Comparison of ENCODE assay signal across 29 cellular contexts in the genomic region with DNA sequence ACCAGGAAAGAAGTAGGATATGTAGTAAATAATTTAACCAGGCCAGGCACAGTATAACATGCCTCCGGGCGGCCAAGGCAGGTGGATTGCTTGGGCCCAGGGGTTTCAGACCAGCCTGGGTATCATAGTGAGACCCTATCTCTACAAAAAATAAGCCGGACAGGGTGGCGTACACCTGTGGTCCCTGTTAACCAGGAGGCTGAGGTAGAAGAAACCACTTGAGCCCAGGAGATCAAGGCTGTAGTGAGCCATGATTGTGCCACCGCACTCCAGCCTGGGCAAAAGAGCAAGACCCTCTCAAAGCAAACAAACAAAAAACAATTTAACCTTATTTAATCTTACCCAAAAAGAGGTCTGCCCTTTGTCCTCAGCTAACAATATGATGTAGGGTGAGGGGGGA. TPM values are rescaled to one million over a fixed set of nuclear protein-coding genes. Genes with fewer than 3 reads are reported as not detected.
A peak's percentile ranks its signal among the peaks of the same experiment; 100 is the strongest.
DNase-seq lines count a peak whose midpoint lies in the region; ATAC-seq, FAIRE-seq and TF ChIP-seq lines count a peak whose summit lies in the region.
"Had no signal": no experiment of that assay in that cellular context is flagged by ENCODE, and none has a peak within 500 bp of the region (broad histone marks: within the 10 kb centered on the region; RNA-seq: fewer than 3 reads in every experiment).

No MANE protein-coding gene starts in this region.

- BruUV-seq in Panc1 (replicated peaks; lab: Mats Ljungman, UMichigan) = no TSS peak

- H3K9ac ChIP-seq in BLaER1 treated with 17β-estradiol and CSF1 and Interleukin-3, amounts not matched to agents 10 nM and 100 nM = no peak overlapping the region

- ATAC-seq in Panc1 (no peak), gastroesophageal sphincter (no peak), gastrocnemius medialis (no peak), GM18861 (IDR thresholded peaks at IDR 0.05; ENCODE audit: unreplicated experiment) (no peak), GM18498 (IDR thresholded peaks at IDR 0.05; ENCODE audit: unreplicated experiment) (no peak)
- ATAC-seq: A549; pancreas; right cardiac atrium; Right ventricle myocardium inferior; stimulated activated naive CD8-positive, alpha-beta T cell treated with anti-CD3 and anti-CD28 coated beads, Interleukin-15, Interleukin-2, amounts not matched to agents 100 U/mL and 50 U/mL, for 24 hours had no signal

- no peak for TF ChIP-seq CTCF in Panc1 (IDR thresholded peaks at IDR 0.05)
- TF ChIP-seq CTCF in gastroesophageal sphincter (IDR thresholded peaks at IDR 0.05) = no peak
- no peak for TF ChIP-seq CTCF in gastrocnemius medialis (IDR thresholded peaks at IDR 0.05 in 4 of 5, conservative IDR thresholded peaks at IDR 0.05 in 1 of 5)
- no peak for TF ChIP-seq CTCF in esophagus squamous epithelium (IDR thresholded peaks at IDR 0.05)

- peak overlapping the region in 10 of 11 experiments; percentile 2 to 99 (median 65); a peak in 15 of 22 replicates for H3K4me2 ChIP-seq in BLaER1 treated with 17β-estradiol and CSF1 and Interleukin-3, amounts not matched to agents 10 nM and 100 nM
- H3K4me2 ChIP-seq: A549, hepatocyte had no signal

- no peaks in the 10 kb centered on the region for H3K27me3 ChIP-seq in BLaER1 treated with 17β-estradiol and CSF1 and Interleukin-3, amounts not matched to agents 10 nM and 100 nM
- H3K27me3 ChIP-seq in Panc1 (ENCODE audit: control insufficient read depth, insufficient read depth, low read length) (no peaks in the 10 kb centered on the region), gastroesophageal sphincter (no peaks in the 10 kb centered on the region), gastrocnemius medialis (no peaks in the 10 kb centered on the region), esophagus squamous epithelium (no peaks in the 10 kb centered on the region)
- H3K27me3 ChIP-seq: hepatocyte, pancreas, transverse colon had no signal

- H3K4me1 ChIP-seq in BLaER1 treated with 17β-estradiol and CSF1 and Interleukin-3, amounts not matched to agents 10 nM and 100 nM = peaks cover 63 to 85% (median 77%) of the 10 kb centered on the region in 10 experiments
- H3K4me1 ChIP-seq in Panc1 (ENCODE audit: control insufficient read depth, insufficient read depth, low read length) = peaks cover 58% of the 10 kb centered on the region
- peaks cover 24 to 86% (median 70%) of the 10 kb centered on the region in 3 donors for H3K4me1 ChIP-seq in gastroesophageal sphincter
- H3K4me1 ChIP-seq in gastrocnemius medialis = peaks cover 82 to 83% of the 10 kb centered on the region in 2 donors
- H3K4me1 ChIP-seq in esophagus squamous epithelium = peaks cover 45 to 85% (median 71%) of the 10 kb centered on the region in 3 donors

- TF ChIP-seq EP300 in gastroesophageal sphincter (IDR thresholded peaks at IDR 0.05) = no peak

- CTCF ChIA-PET in Panc1 (lab: Charles Lee) = interaction anchor here (0.7 kb wide), 1 partner anchor 36 kb away, joined by 9 read pairs; no protein-coding TSS in a partner anchor

- in situ Hi-C loops in Panc1 (cut with HindIII; ENCODE audit: low pct_unique_long_range_greater_than_20kb, low sequenced_read_pairs) = no loop called here
- in situ Hi-C loops in gastrocnemius medialis (cut with MboI; ENCODE audit: low sequenced_read_pairs in 4 of 4) = no loop called here

- peak overlapping the region in 3 of 11 experiments; percentile 18 to 34 (median 30); a peak in 3 of 22 replicates for H3K27ac ChIP-seq in BLaER1 treated with 17β-estradiol and CSF1 and Interleukin-3, amounts not matched to agents 10 nM and 100 nM
- H3K27ac ChIP-seq in Panc1 (ENCODE audit: low read length) (peak overlapping the region; percentile 72), gastroesophageal sphincter (peak overlapping the region in 3 of 4 donors; percentile 51 to 86 (median 86)), gastrocnemius medialis (peak overlapping the region; percentile 1 to 83 (median 28)), esophagus squamous epithelium (peak overlapping the region in 1 of 4 donors; percentile 21)
- H3K27ac ChIP-seq: A549, hepatocyte, pancreas had no signal

- intact Hi-C loops in Panc1 (cut with micrococcal nuclease; ENCODE audit: unreplicated experiment) = no loop called here
- intact Hi-C loops in gastrocnemius medialis (cut with DNase I; ENCODE audit: low total_unique reads) = no loop called here
- intact Hi-C loops in esophagus squamous epithelium (cut with DNase I) = no loop called here

- DNase-seq in Panc1 (ENCODE audit: low read depth, low spot score) (no peak), gastrocnemius medialis (no peak), urothelium cell line (ENCODE audit: low spot score) (no peak), esophagus squamous epithelium (lab: John Stamatoyannopoulos, UW) (no peak)
- DNase-seq: activated CD4-positive, alpha-beta T cell treated with anti-CD3 and anti-CD28 coated beads for 4 hours; activated naive CD4-positive, alpha-beta T cell treated with anti-CD3 and anti-CD28 coated beads, Interleukin-2, amount 10 ng/mL, durations not matched to agents 7 days and 5 days; anterior cingulate cortex; Caco-2; caudate nucleus; DMS79 treated with DMSO at 0.1 percent for 48 hours; foreskin fibroblast; naive B cell; NCI-H2029 treated with DMSO at 0.1 percent for 48 hours; NCI-H226; NCI-H774; right cardiac atrium; stimulated activated CD4-positive, alpha-beta T cell treated with anti-CD3 and anti-CD28 coated beads, Interleukin-12 subunit alpha, Interleukin-12 subunit beta, amount 100 ng/mL, for 4 hours; stimulated activated CD4-positive, alpha-beta T cell treated with anti-CD3 and anti-CD28 coated beads, Interleukin-4, amount 100 ng/mL, for 24 hours; stimulated activated naive CD8-positive, alpha-beta T cell treated with anti-CD3 and anti-CD28 coated beads, Interleukin-15, Interleukin-2, amounts not matched to agents 100 U/mL and 50 U/mL, for 24 hours; transverse colon had no signal

- FAIRE-seq in urothelium cell line (lab: Jason Lieb, UNC) = no peak
- FAIRE-seq: A549, pancreas had no signal

- TF ChIP-seq POLR2A in gastroesophageal sphincter (IDR thresholded peaks at IDR 0.05) (no peak), gastrocnemius medialis (IDR thresholded peaks at IDR 0.05) (no peak), esophagus squamous epithelium (IDR thresholded peaks at IDR 0.05) (no peak)

- H3K9me3 ChIP-seq in BLaER1 treated with 17β-estradiol and CSF1 and Interleukin-3, amounts not matched to agents 10 nM and 100 nM (replicated peaks in 1 of 11) = no peaks in the 10 kb centered on the region
- H3K9me3 ChIP-seq in Panc1 (ENCODE audit: control insufficient read depth, insufficient read depth, low read depth, low read length) (no peaks in the 10 kb centered on the region), gastroesophageal sphincter (no peaks in the 10 kb centered on the region), gastrocnemius medialis (no peaks in the 10 kb centered on the region), esophagus squamous epithelium (no peaks in the 10 kb centered on the region)
- H3K9me3 ChIP-seq: A549, Caco-2, HAP-1, pancreas, transverse colon had no signal

- peaks cover 48 to 83% (median 65%) of the 10 kb centered on the region in 11 experiments; a peak in 20 of 22 replicates for H4K20me1 ChIP-seq in BLaER1 treated with 17β-estradiol and CSF1 and Interleukin-3, amounts not matched to agents 10 nM and 100 nM

- POLR2A ChIA-PET in Panc1 (lab: Charles Lee) = no interaction called here

- WGBS in gastroesophageal sphincter (ENCODE audit: low coverage in 1 of 2), 2 donors = 83% methylated on average over 3 of the region's 5 CpGs; no CpG with 5 or more reads in 1 of the 2 donors
- 93 to 95% methylated on average over 5 of the region's 5 CpGs for WGBS in esophagus squamous epithelium, 2 donors

- H3K4me3 ChIP-seq in BLaER1 treated with 17β-estradiol and CSF1 and Interleukin-3, amounts not matched to agents 10 nM and 100 nM = no peak overlapping the region
- H3K4me3 ChIP-seq in Panc1 (ENCODE audit: low read depth in 2 of 2, low read length in 2 of 2) (no peak overlapping the region), gastroesophageal sphincter (no peak overlapping the region), gastrocnemius medialis (no peak overlapping the region), esophagus squamous epithelium (no peak overlapping the region)
- H3K4me3 ChIP-seq: A549, HAP-1, hepatocyte, pancreas, transverse colon had no signal

- H3K36me3 ChIP-seq in BLaER1 treated with 17β-estradiol and CSF1 and Interleukin-3, amounts not matched to agents 10 nM and 100 nM = peaks cover 10 to 46% (median 24%) of the 10 kb centered on the region in 11 experiments; a peak in 18 of 22 replicates
- H3K36me3 ChIP-seq in Panc1 (ENCODE audit: control insufficient read depth, insufficient read depth, low read length) (peaks cover 10% of the 10 kb centered on the region; the same call in 1 of the 2 replicates), gastroesophageal sphincter (no peaks in the 10 kb centered on the region), gastrocnemius medialis (no peaks in the 10 kb centered on the region), esophagus squamous epithelium (peaks cover 0 to 9% (median 0%) of the 10 kb centered on the region in 3 donors)
- H3K36me3 ChIP-seq: pancreas, transverse colon had no signal

RNA-seq across cellular contexts. Expression of gene ZDHHC7, which starts 3.5 kb away (rescaled TPM):
- total RNA-seq in Panc1 (2021; ENCODE audit: unreplicated experiment) (71.5 TPM), gastroesophageal sphincter (10 to 100 TPM; 55.3 to 77.5 (median 66.3) TPM), gastrocnemius medialis (10 to 100 TPM; 55.0 to 93.5 (median 68.4) TPM), esophagus squamous epithelium (10 to 100 TPM; 31.2 to 41.2 (median 38.6) TPM)
- polyA plus RNA-seq in Panc1 (2012; ENCODE audit: insufficient read length) = 74.5 TPM

RNA-seq across cellular contexts. Expression of gene KIAA0513, which starts 19.8 kb away (rescaled TPM):
- total RNA-seq in Panc1 (2021; ENCODE audit: unreplicated experiment) (8.7 TPM), gastroesophageal sphincter (10 to 100 TPM; 14.8 to 43.4 (median 28.5) TPM), gastrocnemius medialis (10 to 100 TPM in 3 of 4 donors, 1 to 10 TPM in 1; 8.2 to 22.4 (median 21.4) TPM), esophagus squamous epithelium (10 to 100 TPM in 1 of 4 donors, 1 to 10 TPM in 3; 9.0 to 11.4 (median 9.7) TPM)
- 7.9 TPM for polyA plus RNA-seq in Panc1 (2012; ENCODE audit: insufficient read length)
